In genomic region chr20:3902041-3902440, GRCh38 we compare ENCODE assay signal across 1 cellular context.
TF ChIP-seq lines count a peak whose summit lies in the region.

No MANE protein-coding gene starts in this region.

TF ChIP-seq in GM23338, 12 proteins besides CTCF, POLR2A, EP300 and RAD21 (continued from another document):
- TF ChIP-seq, protein P1, sequence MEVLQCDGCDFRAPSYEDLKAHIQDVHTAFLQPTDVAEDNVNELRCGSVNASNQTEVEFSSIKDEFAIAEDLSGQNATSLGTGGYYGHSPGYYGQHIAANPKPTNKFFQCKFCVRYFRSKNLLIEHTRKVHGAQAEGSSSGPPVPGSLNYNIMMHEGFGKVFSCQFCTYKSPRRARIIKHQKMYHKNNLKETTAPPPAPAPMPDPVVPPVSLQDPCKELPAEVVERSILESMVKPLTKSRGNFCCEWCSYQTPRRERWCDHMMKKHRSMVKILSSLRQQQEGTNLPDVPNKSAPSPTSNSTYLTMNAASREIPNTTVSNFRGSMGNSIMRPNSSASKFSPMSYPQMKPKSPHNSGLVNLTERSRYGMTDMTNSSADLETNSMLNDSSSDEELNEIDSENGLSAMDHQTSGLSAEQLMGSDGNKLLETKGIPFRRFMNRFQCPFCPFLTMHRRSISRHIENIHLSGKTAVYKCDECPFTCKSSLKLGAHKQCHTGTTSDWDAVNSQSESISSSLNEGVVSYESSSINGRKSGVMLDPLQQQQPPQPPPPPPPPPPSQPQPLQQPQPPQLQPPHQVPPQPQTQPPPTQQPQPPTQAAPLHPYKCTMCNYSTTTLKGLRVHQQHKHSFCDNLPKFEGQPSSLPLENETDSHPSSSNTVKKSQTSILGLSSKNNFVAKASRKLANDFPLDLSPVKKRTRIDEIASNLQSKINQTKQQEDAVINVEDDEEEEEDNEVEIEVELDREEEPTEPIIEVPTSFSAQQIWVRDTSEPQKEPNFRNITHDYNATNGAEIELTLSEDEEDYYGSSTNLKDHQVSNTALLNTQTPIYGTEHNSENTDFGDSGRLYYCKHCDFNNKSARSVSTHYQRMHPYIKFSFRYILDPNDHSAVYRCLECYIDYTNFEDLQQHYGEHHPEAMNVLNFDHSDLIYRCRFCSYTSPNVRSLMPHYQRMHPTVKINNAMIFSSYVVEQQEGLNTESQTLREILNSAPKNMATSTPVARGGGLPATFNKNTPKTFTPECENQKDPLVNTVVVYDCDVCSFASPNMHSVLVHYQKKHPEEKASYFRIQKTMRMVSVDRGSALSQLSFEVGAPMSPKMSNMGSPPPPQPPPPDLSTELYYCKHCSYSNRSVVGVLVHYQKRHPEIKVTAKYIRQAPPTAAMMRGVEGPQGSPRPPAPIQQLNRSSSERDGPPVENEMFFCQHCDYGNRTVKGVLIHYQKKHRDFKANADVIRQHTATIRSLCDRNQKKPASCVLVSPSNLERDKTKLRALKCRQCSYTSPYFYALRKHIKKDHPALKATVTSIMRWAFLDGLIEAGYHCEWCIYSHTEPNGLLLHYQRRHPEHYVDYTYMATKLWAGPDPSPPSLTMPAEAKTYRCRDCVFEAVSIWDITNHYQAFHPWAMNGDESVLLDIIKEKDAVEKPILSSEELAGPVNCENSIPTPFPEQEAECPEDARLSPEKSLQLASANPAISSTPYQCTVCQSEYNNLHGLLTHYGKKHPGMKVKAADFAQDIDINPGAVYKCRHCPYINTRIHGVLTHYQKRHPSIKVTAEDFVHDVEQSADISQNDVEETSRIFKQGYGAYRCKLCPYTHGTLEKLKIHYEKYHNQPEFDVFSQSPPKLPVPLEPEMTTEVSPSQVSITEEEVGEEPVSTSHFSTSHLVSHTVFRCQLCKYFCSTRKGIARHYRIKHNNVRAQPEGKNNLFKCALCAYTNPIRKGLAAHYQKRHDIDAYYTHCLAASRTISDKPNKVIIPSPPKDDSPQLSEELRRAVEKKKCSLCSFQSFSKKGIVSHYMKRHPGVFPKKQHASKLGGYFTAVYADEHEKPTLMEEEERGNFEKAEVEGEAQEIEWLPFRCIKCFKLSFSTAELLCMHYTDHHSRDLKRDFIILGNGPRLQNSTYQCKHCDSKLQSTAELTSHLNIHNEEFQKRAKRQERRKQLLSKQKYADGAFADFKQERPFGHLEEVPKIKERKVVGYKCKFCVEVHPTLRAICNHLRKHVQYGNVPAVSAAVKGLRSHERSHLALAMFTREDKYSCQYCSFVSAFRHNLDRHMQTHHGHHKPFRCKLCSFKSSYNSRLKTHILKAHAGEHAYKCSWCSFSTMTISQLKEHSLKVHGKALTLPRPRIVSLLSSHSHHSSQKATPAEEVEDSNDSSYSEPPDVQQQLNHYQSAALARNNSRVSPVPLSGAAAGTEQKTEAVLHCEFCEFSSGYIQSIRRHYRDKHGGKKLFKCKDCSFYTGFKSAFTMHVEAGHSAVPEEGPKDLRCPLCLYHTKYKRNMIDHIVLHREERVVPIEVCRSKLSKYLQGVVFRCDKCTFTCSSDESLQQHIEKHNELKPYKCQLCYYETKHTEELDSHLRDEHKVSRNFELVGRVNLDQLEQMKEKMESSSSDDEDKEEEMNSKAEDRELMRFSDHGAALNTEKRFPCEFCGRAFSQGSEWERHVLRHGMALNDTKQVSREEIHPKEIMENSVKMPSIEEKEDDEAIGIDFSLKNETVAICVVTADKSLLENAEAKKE (CRISPR knock-in tag; IDR thresholded peaks at IDR 0.05), result no peak
- no peak for TF ChIP-seq CREB1 (CRISPR knock-in tag; IDR thresholded peaks at IDR 0.05; ENCODE audit: low read depth)
- no peak for TF ChIP-seq EZH2 (IDR thresholded peaks at IDR 0.05; ENCODE audit: low read depth, unreplicated experiment)
- no peak for TF ChIP-seq NANOG (IDR thresholded peaks at IDR 0.05; ENCODE audit: borderline replicate concordance)
- TF ChIP-seq STAT1 (IDR thresholded peaks at IDR 0.05; ENCODE audit: unreplicated experiment), result no peak
